14 cellular contexts compared by ENCODE assay signal in genomic region chr1:151547900-151548230, GRCh38. TPM values are rescaled to one million over a fixed set of nuclear protein-coding genes. Genes with fewer than 3 reads are reported as not detected.
DNase-seq lines count a peak whose midpoint lies in the region; ATAC-seq and TF ChIP-seq lines count a peak whose summit lies in the region.
"Had no signal": no experiment of that assay in that cellular context is flagged by ENCODE, and none has a peak within 500 bp of the region (broad histone marks: within the 10 kb centered on the region; RNA-seq: fewer than 3 reads in every experiment).

No MANE protein-coding gene starts in this region.

- H3K27ac ChIP-seq in ACC112 (ENCODE audit: low read depth, low read length): peak overlapping the region; percentile 28
- peak overlapping the region; percentile 94 for H3K27ac ChIP-seq in RWPE1
- H3K27ac ChIP-seq in fibroblast of lung (ENCODE audit: insufficient read depth, low read length): peak overlapping the region; percentile 50
- no peak overlapping the region for H3K27ac ChIP-seq in CD4-positive, alpha-beta memory T cell (ENCODE audit: low read depth, low read length)

- DNase-seq in RWPE1 (ENCODE audit: low spot score) (no peak), fibroblast of lung (ENCODE audit: low read depth in 2 of 2) (no peak), osteocyte (ENCODE audit: extremely low spot score, unreplicated experiment) (no peak), UCSD-AML1 (lab: John Stamatoyannopoulos, UW; ENCODE audit: unreplicated experiment) (no peak)
- DNase-seq in activated CD4-positive, alpha-beta T cell treated with anti-CD3 and anti-CD28 coated beads, Interleukin-2, amount 10 ng/mL, durations not matched to agents 7 days and 5 days: no peak
- DNase-seq in CD4-positive, alpha-beta memory T cell: no peak
- DNase-seq: activated CD4-positive, alpha-beta T cell treated with anti-CD3 and anti-CD28 coated beads for 1 hour; naive B cell; NCI-H1417; NCI-H526 treated with DMSO at 0.1 percent for 48 hours had no signal

- H2AFZ ChIP-seq in ACC112 (ENCODE audit: low read length, unreplicated experiment): no peak overlapping the region
- no peak overlapping the region for H2AFZ ChIP-seq in fibroblast of lung (ENCODE audit: low read length)

- H3K27me3 ChIP-seq in ACC112 (ENCODE audit: insufficient read depth, low read length) (no peaks in the 10 kb centered on the region), fibroblast of lung (ENCODE audit: control insufficient read depth, insufficient read depth, low read length) (no peaks in the 10 kb centered on the region)
- no peaks in the 10 kb centered on the region for H3K27me3 ChIP-seq in CD4-positive, alpha-beta memory T cell (ENCODE audit: insufficient read depth, low read length)

- POLR2A ChIA-PET in RWPE1 (lab: Yijun Ruan, JAX; ENCODE audit: low non-redundant PET): no interaction called here
- POLR2A ChIA-PET in activated CD4-positive, alpha-beta T cell treated with anti-CD3 and anti-CD28 coated beads, Interleukin-2, amount 10 ng/mL, durations not matched to agents 7 days and 5 days (lab: Charles Lee): no interaction called here
- POLR2A ChIA-PET in CD4-positive, alpha-beta memory T cell (lab: Charles Lee; ENCODE audit: partially characterized antibody): interaction anchor here (0.6 kb wide), 1 partner anchor 10 kb away, joined by 3 read pairs; no protein-coding TSS in a partner anchor

- H3K4me3 ChIP-seq in ACC112 (ENCODE audit: low read depth, low read length): peak overlapping the region; percentile 59; the same call in 1 of the 2 replicates
- H3K4me3 ChIP-seq in fibroblast of lung (replicated peaks in 1 of 4; ENCODE audit: control extremely low read depth in 1 of 4, insufficient read depth in 1 of 4, low read depth in 3 of 4, low read length in 4 of 4): peak overlapping the region in 1 of 4 experiments; percentile 9
- H3K4me3 ChIP-seq in CD4-positive, alpha-beta memory T cell (ENCODE audit: low read length in 2 of 2): no peak overlapping the region

- H3K4me1 ChIP-seq in ACC112 (ENCODE audit: control insufficient read depth, insufficient read depth, low read length, unreplicated experiment): peaks cover 39% of the 10 kb centered on the region
- peaks cover 34% of the 10 kb centered on the region for H3K4me1 ChIP-seq in fibroblast of lung (ENCODE audit: control insufficient read depth, extremely low read depth, insufficient read depth, low read length)
- H3K4me1 ChIP-seq in CD4-positive, alpha-beta memory T cell (ENCODE audit: insufficient read depth, low read length): peaks cover 7% of the 10 kb centered on the region

- intact Hi-C loops in CD4-positive, alpha-beta memory T cell (cut with micrococcal nuclease): loop anchor here (10.0 kb wide), 1 partner anchor 447 kb away; the partner anchor contains the start of gene S100A10

- H3K9me3 Mint-ChIP-seq in osteocyte (ENCODE audit: unreplicated experiment): no peaks in the 10 kb centered on the region
- H3K9me3 Mint-ChIP-seq in activated CD4-positive, alpha-beta T cell treated with anti-CD3 and anti-CD28 coated beads, Interleukin-2, amount 10 ng/mL, durations not matched to agents 7 days and 5 days: no peaks in the 10 kb centered on the region
- no peaks in the 10 kb centered on the region for H3K9me3 Mint-ChIP-seq in CD4-positive, alpha-beta memory T cell
- H3K9me3 Mint-ChIP-seq: activated T-helper 2 cell treated with anti-CD3 and anti-CD28 coated beads, Interferon-gamma antibody, Interleukin-2, Interleukin-4, amounts not matched to agents 10 μg/mL and 5 μg/mL and 100 μg/mL, durations not matched to agents 14 hours and 24 hours and 36 hours; brain; naive B cell had no signal

- H3K4me2 ChIP-seq in fibroblast of lung (ENCODE audit: extremely low read depth, insufficient read depth, low read length): peak overlapping the region; percentile 55

- H3K9me3 ChIP-seq in fibroblast of lung (ENCODE audit: control insufficient read depth, insufficient read depth, low read depth, low read length): no peaks in the 10 kb centered on the region
- no peaks in the 10 kb centered on the region for H3K9me3 ChIP-seq in CD4-positive, alpha-beta memory T cell (ENCODE audit: control insufficient read depth in 1 of 2, low read length in 2 of 2)

- no peak overlapping the region for H3K4me3 Mint-ChIP-seq in osteocyte (ENCODE audit: unreplicated experiment)
- no peak overlapping the region for H3K4me3 Mint-ChIP-seq in activated CD4-positive, alpha-beta T cell treated with anti-CD3 and anti-CD28 coated beads, Interleukin-2, amount 10 ng/mL, durations not matched to agents 7 days and 5 days
- H3K4me3 Mint-ChIP-seq in CD4-positive, alpha-beta memory T cell: no peak overlapping the region
- H3K4me3 Mint-ChIP-seq: naive B cell had no signal

- TF ChIP-seq CTCF in RWPE1 (conservative IDR thresholded peaks at IDR 0.05; ENCODE audit: low read depth) (no peak), fibroblast of lung (conservative IDR thresholded peaks at IDR 0.05 in 1 of 2, IDR thresholded peaks at IDR 0.05 in 1 of 2; ENCODE audit: low read depth in 1 of 2, low read length in 2 of 2) (no peak), osteocyte (IDR thresholded peaks at IDR 0.05) (no peak)

- no peaks in the 10 kb centered on the region for H3K27me3 Mint-ChIP-seq in osteocyte (ENCODE audit: unreplicated experiment)
- no peaks in the 10 kb centered on the region for H3K27me3 Mint-ChIP-seq in activated CD4-positive, alpha-beta T cell treated with anti-CD3 and anti-CD28 coated beads, Interleukin-2, amount 10 ng/mL, durations not matched to agents 7 days and 5 days
- no peaks in the 10 kb centered on the region for H3K27me3 Mint-ChIP-seq in CD4-positive, alpha-beta memory T cell
- H3K27me3 Mint-ChIP-seq: brain had no signal

- no peak overlapping the region for H3K9ac ChIP-seq in fibroblast of lung (ENCODE audit: insufficient read depth, low read length)

- no peaks in the 10 kb centered on the region for H4K20me1 ChIP-seq in fibroblast of lung (ENCODE audit: control insufficient read depth, extremely low read depth, insufficient read depth, low read length)

- H3K79me2 ChIP-seq in ACC112 (ENCODE audit: control insufficient read depth, insufficient read depth, low read length, unreplicated experiment) (peaks cover 23% of the 10 kb centered on the region), fibroblast of lung (ENCODE audit: control insufficient read depth, insufficient read depth, low read length) (no peaks in the 10 kb centered on the region)

- peak overlapping the region; percentile 86 for H3K27ac Mint-ChIP-seq in osteocyte (ENCODE audit: unreplicated experiment)
- no peak overlapping the region for H3K27ac Mint-ChIP-seq in activated CD4-positive, alpha-beta T cell treated with anti-CD3 and anti-CD28 coated beads, Interleukin-2, amount 10 ng/mL, durations not matched to agents 7 days and 5 days
- H3K27ac Mint-ChIP-seq in CD4-positive, alpha-beta memory T cell: peak overlapping the region in 2 of 7 donors; percentile 22 to 49
- H3K27ac Mint-ChIP-seq: activated T-helper 2 cell treated with anti-CD3 and anti-CD28 coated beads, Interferon-gamma antibody, Interleukin-2, Interleukin-4, amounts not matched to agents 10 μg/mL and 5 μg/mL and 100 μg/mL, durations not matched to agents 14 hours and 24 hours and 36 hours had no signal

- H3K36me3 ChIP-seq in ACC112 (ENCODE audit: insufficient read depth, low read length) (no peaks in the 10 kb centered on the region), fibroblast of lung (ENCODE audit: control insufficient read depth, insufficient read depth, low read length) (no peaks in the 10 kb centered on the region)
- H3K36me3 ChIP-seq in CD4-positive, alpha-beta memory T cell (ENCODE audit: insufficient read depth, low read length): no peaks in the 10 kb centered on the region

- no peak for ATAC-seq in GM21423 (IDR thresholded peaks at IDR 0.05; ENCODE audit: unreplicated experiment)

- peaks cover 25% of the 10 kb centered on the region for H3K4me1 Mint-ChIP-seq in osteocyte (ENCODE audit: unreplicated experiment)
- peaks cover 11% of the 10 kb centered on the region for H3K4me1 Mint-ChIP-seq in activated CD4-positive, alpha-beta T cell treated with anti-CD3 and anti-CD28 coated beads, Interleukin-2, amount 10 ng/mL, durations not matched to agents 7 days and 5 days
- peaks cover 4 to 10% (median 6%) of the 10 kb centered on the region in 4 donors for H3K4me1 Mint-ChIP-seq in CD4-positive, alpha-beta memory T cell

- CTCF ChIA-PET in RWPE1 (lab: Yijun Ruan, JAX): no interaction called here
- CTCF ChIA-PET in activated CD4-positive, alpha-beta T cell treated with anti-CD3 and anti-CD28 coated beads, Interleukin-2, amount 10 ng/mL, durations not matched to agents 7 days and 5 days (lab: Charles Lee): interaction anchor here (1.4 kb wide), 1 partner anchor 12 kb away, joined by 3 read pairs; no protein-coding TSS in a partner anchor
- CTCF ChIA-PET in CD4-positive, alpha-beta memory T cell (lab: Charles Lee; ENCODE audit: partially characterized antibody): no interaction called here

- H3K36me3 Mint-ChIP-seq in osteocyte (ENCODE audit: unreplicated experiment): peaks cover 2% of the 10 kb centered on the region
- no peaks in the 10 kb centered on the region for H3K36me3 Mint-ChIP-seq in activated CD4-positive, alpha-beta T cell treated with anti-CD3 and anti-CD28 coated beads, Interleukin-2, amount 10 ng/mL, durations not matched to agents 7 days and 5 days (ENCODE audit: low read depth)
- H3K36me3 Mint-ChIP-seq in CD4-positive, alpha-beta memory T cell: no peaks in the 10 kb centered on the region

RNA-seq across cellular contexts. Expression of gene TUFT1, which starts 7.8 kb away (rescaled TPM):
- total RNA-seq in fibroblast of lung (6.9 and 18.2 TPM in 2 replicates), osteocyte (7.1 and 9.0 TPM in 2 replicates)
- polyA plus RNA-seq in fibroblast of lung: 16.7 and 24.7 TPM in 2 replicates
- polyA plus RNA-seq in fibroblast of lung (2012): 12.6 and 18.4 TPM in 2 replicates
- polyA minus RNA-seq in fibroblast of lung (ENCODE audit: low replicate concordance): 11.2 and 12.0 TPM in 2 replicates
- 1 to 10 TPM; 1.9 to 2.2 TPM for total RNA-seq in activated CD4-positive, alpha-beta T cell treated with anti-CD3 and anti-CD28 coated beads, Interleukin-2, amount 10 ng/mL, durations not matched to agents 7 days and 5 days
- 1 to 10 TPM; 3.5 to 4.4 TPM for total RNA-seq in CD4-positive, alpha-beta memory T cell
- 1 to 10 TPM; 5.0 to 5.3 TPM for polyA plus RNA-seq in CD4-positive, alpha-beta memory T cell

RNA-seq across cellular contexts. Expression of gene CGN, which starts 36.7 kb away (rescaled TPM):
- total RNA-seq in fibroblast of lung (under 0.01 and 0.17 TPM in 2 replicates), osteocyte (0.99 and 1.7 TPM in 2 replicates)
- 0.17 and 0.21 TPM in 2 replicates for polyA plus RNA-seq in fibroblast of lung
- polyA plus RNA-seq in fibroblast of lung (2012): 0.21 and 0.36 TPM in 2 replicates
- polyA minus RNA-seq in fibroblast of lung (ENCODE audit: low replicate concordance): not detected in 2 replicates
- total RNA-seq in activated CD4-positive, alpha-beta T cell treated with anti-CD3 and anti-CD28 coated beads, Interleukin-2, amount 10 ng/mL, durations not matched to agents 7 days and 5 days: under 1 TPM; 0.17 to 0.30 TPM
- 1 to 10 TPM in 1 of 2 experiments, under 1 TPM in 1; 0.81 to 1.4 TPM for total RNA-seq in CD4-positive, alpha-beta memory T cell
- 1 to 10 TPM in 1 of 2 donors, not detected in 1; 1.0 TPM for polyA plus RNA-seq in CD4-positive, alpha-beta memory T cell
